Comparison of ENCODE assay signal across 23 cellular contexts in genomic region chr7:80517177-80517804, GRCh38. TPM values are rescaled to one million over a fixed set of nuclear protein-coding genes. Genes with fewer than 3 reads are reported as not detected.
A peak's percentile ranks its signal among the peaks of the same experiment; 100 is the strongest.
DNase-seq lines count a peak whose midpoint lies in the region; ATAC-seq and TF ChIP-seq lines count a peak whose summit lies in the region.
"Had no signal": no experiment of that assay in that cellular context is flagged by ENCODE, and none has a peak within 500 bp of the region (broad histone marks: within the 10 kb centered on the region; RNA-seq: fewer than 3 reads in every experiment).

No MANE protein-coding gene starts in this region.

- H3K9me3 ChIP-seq in IMR-90 (ENCODE audit: control insufficient read depth, insufficient read depth, low read length) (no peaks in the 10 kb centered on the region), left lung (no peaks in the 10 kb centered on the region), smooth muscle cell (replicated peaks; ENCODE audit: low read depth) (no peaks in the 10 kb centered on the region)
- H3K9me3 ChIP-seq: body of pancreas, tibial artery had no signal

- no peaks in the 10 kb centered on the region for H3K79me1 ChIP-seq in IMR-90 (ENCODE audit: low read depth in 1 of 2, low read length in 2 of 2)

- TF ChIP-seq RAD21 in IMR-90 (IDR thresholded peaks at IDR 0.05; ENCODE audit: low read length), result no peak

- H3K79me2 ChIP-seq in smooth muscle cell (ENCODE audit: low read depth), result no peaks in the 10 kb centered on the region

- TF ChIP-seq CTCF in IMR-90 (conservative IDR thresholded peaks at IDR 0.05; ENCODE audit: low read depth, low read length) (no peak), left lung (IDR thresholded peaks at IDR 0.05) (no peak), smooth muscle cell (IDR thresholded peaks at IDR 0.05; ENCODE audit: borderline replicate concordance, insufficient read depth, poor library complexity, severe bottlenecking) (no peak)

- no peaks in the 10 kb centered on the region for H3F3A ChIP-seq in smooth muscle cell (ENCODE audit: low read depth)

- no peak for TF ChIP-seq POLR2A in IMR-90 (IDR thresholded peaks at IDR 0.05; ENCODE audit: low read depth, low read length)

- H3K4me1 ChIP-seq in IMR-90 (ENCODE audit: control insufficient read depth, insufficient read depth, low read length) (peaks cover 3% of the 10 kb centered on the region; the same call in 1 of the 2 replicates), left lung (peaks cover 7 to 14% of the 10 kb centered on the region in 2 donors), smooth muscle cell (ENCODE audit: low read depth) (no peaks in the 10 kb centered on the region)
- H3K4me1 ChIP-seq: tibial artery had no signal

- no peak overlapping the region for H2BK5ac ChIP-seq in IMR-90 (ENCODE audit: low read depth, low read length, poor library complexity, severe bottlenecking)

- no peak overlapping the region for H3K23ac ChIP-seq in IMR-90 (ENCODE audit: low read depth, low read length)

- no peak overlapping the region; the same call in 1 of the 2 replicates for H4K5ac ChIP-seq in IMR-90 (ENCODE audit: low read depth, low read length)

- H2AFZ ChIP-seq in IMR-90 (replicated peaks; ENCODE audit: low read length, poor library complexity), result no peak overlapping the region
- H2AFZ ChIP-seq in smooth muscle cell (ENCODE audit: low read depth), result peak overlapping the region; percentile 66
- H2AFZ ChIP-seq: GM23338 had no signal

- BruUV-seq in IMR-90 (replicated peaks; lab: Mats Ljungman, UMichigan), result no TSS peak

- no peak overlapping the region for H2BK20ac ChIP-seq in IMR-90 (ENCODE audit: low read depth, low read length)

- H3K14ac ChIP-seq in IMR-90 (replicated peaks; ENCODE audit: low read depth, low read length), result no peak overlapping the region

- H3K9me1 ChIP-seq in IMR-90 (ENCODE audit: insufficient read depth, low read length), result no peaks in the 10 kb centered on the region

- H3K56ac ChIP-seq in IMR-90 (ENCODE audit: extremely low read depth, insufficient read depth, low read length), result no peak overlapping the region

- no peaks in the 10 kb centered on the region for H4K20me1 ChIP-seq in IMR-90 (ENCODE audit: insufficient read depth, low read length)
- H4K20me1 ChIP-seq in smooth muscle cell (ENCODE audit: low read depth), result no peaks in the 10 kb centered on the region

- H3K27ac ChIP-seq in IMR-90 (ENCODE audit: insufficient read depth, low read length) (no peak overlapping the region), left lung (peak overlapping the region; percentile 50 to 51), smooth muscle cell (ENCODE audit: low read depth) (no peak overlapping the region)
- H3K27ac ChIP-seq: body of pancreas, KMS-11, tibial artery had no signal

- H3K4ac ChIP-seq in IMR-90 (ENCODE audit: low read depth, low read length), result no peak overlapping the region

- no peak overlapping the region for H3K9ac ChIP-seq in IMR-90 (ENCODE audit: low read depth, low read length)
- no peak overlapping the region for H3K9ac ChIP-seq in smooth muscle cell (ENCODE audit: low read depth)
- H3K9ac ChIP-seq: KMS-11 had no signal

- in situ Hi-C loops in IMR-90 (cut with MboI; ENCODE audit: low sequenced_read_pairs), result no loop called here

- H2AK9ac ChIP-seq in IMR-90 (replicated peaks; ENCODE audit: low read depth, low read length, poor library complexity), result no peak overlapping the region

- no peak overlapping the region for H2BK15ac ChIP-seq in IMR-90 (ENCODE audit: low read depth, low read length)

- dilution Hi-C loops in IMR-90 (cut with HindIII; ENCODE audit: low sequenced_read_pairs, unreplicated experiment), result no loop called here

- no CpG with 5 or more reads among the region's 4 CpGs for WGBS in IMR-90 (ENCODE audit: extremely low coverage in 2 of 2, insufficient read length in 1 of 2), 2 experiments
- WGBS in smooth muscle cell (ENCODE audit: low lambda C conversion rate), result 96% methylated on average over 4 of the region's 4 CpGs

- H4K8ac ChIP-seq in IMR-90 (ENCODE audit: low read depth in 2 of 2, low read length in 2 of 2), result no peak overlapping the region

- H3K4me2 ChIP-seq in IMR-90 (ENCODE audit: low read depth, low read length) (no peak overlapping the region), smooth muscle cell (no peak overlapping the region)
- H3K4me2 ChIP-seq: GM23338, KMS-11 had no signal

- H3K4me3 ChIP-seq in IMR-90 (ENCODE audit: insufficient read depth, low read depth, low read length) (no peak overlapping the region), left lung (no peak overlapping the region), smooth muscle cell (no peak overlapping the region)
- H3K4me3 ChIP-seq: body of pancreas, GM23338, tibial artery had no signal

- no peak overlapping the region for H2AK5ac ChIP-seq in IMR-90 (ENCODE audit: low read depth, low read length)

- intact Hi-C loops in IMR-90 (cut with micrococcal nuclease) (no loop called here), left lung (cut with DNase I) (no loop called here), posterior vena cava (cut with DNase I) (no loop called here)

- no peak for DNase-seq in IMR-90
- no peak for DNase-seq in left lung
- DNase-seq in smooth muscle cell (lab: John Stamatoyannopoulos, UW; ENCODE audit: unreplicated experiment), result no peak
- no peak for DNase-seq in GDM1 (lab: John Stamatoyannopoulos, UW)
- no peak for DNase-seq in posterior vena cava (ENCODE audit: low spot score)
- DNase-seq: activated CD4-positive, alpha-beta T cell treated with anti-CD3 and anti-CD28 coated beads, Interleukin-2, amount 50 U/mL, for 4 hours; activated T-cell treated with anti-CD3 and anti-CD28 coated beads, Interleukin-2, amount 50 U/mL, for 1 hour; body of pancreas; DMS53; midbrain; NCI-H1417 treated with DMSO at 0.1 percent for 48 hours; NCI-H345; tibial artery had no signal

- no peak overlapping the region for H2BK120ac ChIP-seq in IMR-90 (ENCODE audit: low read depth, low read length)

- no peak overlapping the region; the same call in 1 of the 2 replicates for H3K18ac ChIP-seq in IMR-90 (ENCODE audit: low read depth, low read length)

- no peak overlapping the region for H4K91ac ChIP-seq in IMR-90 (ENCODE audit: insufficient read depth, low read depth, low read length)

- H3K27me3 ChIP-seq in IMR-90 (ENCODE audit: control insufficient read depth, insufficient read depth, low read length) (no peaks in the 10 kb centered on the region), left lung (no peaks in the 10 kb centered on the region), smooth muscle cell (ENCODE audit: low read depth) (no peaks in the 10 kb centered on the region)
- H3K27me3 ChIP-seq: body of pancreas, tibial artery had no signal

- CTCF ChIA-PET in IMR-90 (lab: Yijun Ruan, JAX), result no interaction called here

- POLR2A ChIA-PET in IMR-90 (lab: Charles Lee; ENCODE audit: unreplicated experiment), result no interaction called here

- 0 out of 2 replicates have a peak, but pooled peaks have one; percentile 17 for ATAC-seq in IMR-90 (ENCODE audit: low read depth)
- ATAC-seq in SK-N-SH treated with all-trans-retinoic acid at 6 μM for 48 hours, result peak; percentile 32; the same call in 2 of the 3 replicates
- ATAC-seq in left lung, result peak; percentile 73
- no peak for ATAC-seq in GM21390 (IDR thresholded peaks at IDR 0.05; ENCODE audit: unreplicated experiment)
- ATAC-seq: activated naive CD4-positive, alpha-beta T cell treated with anti-CD3 and anti-CD28 coated beads, Interleukin-2, amount 50 U/mL, for 72 hours; body of pancreas; GM23338 had no signal

- H3K36me3 ChIP-seq in IMR-90 (ENCODE audit: control insufficient read depth, insufficient read depth, low read length), result no peaks in the 10 kb centered on the region
- H3K36me3 ChIP-seq in left lung, result no peaks in the 10 kb centered on the region
- H3K36me3 ChIP-seq in smooth muscle cell (ENCODE audit: low read depth), result no peaks in the 10 kb centered on the region
- H3K36me3 ChIP-seq: tibial artery had no signal

TF ChIP-seq in IMR-90, 13 proteins besides CTCF, POLR2A, EP300 and RAD21 (continues in another document):
- TF ChIP-seq, protein P1, sequence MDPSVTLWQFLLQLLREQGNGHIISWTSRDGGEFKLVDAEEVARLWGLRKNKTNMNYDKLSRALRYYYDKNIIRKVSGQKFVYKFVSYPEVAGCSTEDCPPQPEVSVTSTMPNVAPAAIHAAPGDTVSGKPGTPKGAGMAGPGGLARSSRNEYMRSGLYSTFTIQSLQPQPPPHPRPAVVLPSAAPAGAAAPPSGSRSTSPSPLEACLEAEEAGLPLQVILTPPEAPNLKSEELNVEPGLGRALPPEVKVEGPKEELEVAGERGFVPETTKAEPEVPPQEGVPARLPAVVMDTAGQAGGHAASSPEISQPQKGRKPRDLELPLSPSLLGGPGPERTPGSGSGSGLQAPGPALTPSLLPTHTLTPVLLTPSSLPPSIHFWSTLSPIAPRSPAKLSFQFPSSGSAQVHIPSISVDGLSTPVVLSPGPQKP (IDR thresholded peaks at IDR 0.05; ENCODE audit: borderline replicate concordance, low read depth, low read length), result no peak
- TF ChIP-seq BHLHE40 (IDR thresholded peaks at IDR 0.05; ENCODE audit: low read depth, low read length), result no peak
- no peak for TF ChIP-seq SMC3 (IDR thresholded peaks at IDR 0.05; ENCODE audit: low read depth, low read length)
- TF ChIP-seq CEBPB (IDR thresholded peaks at IDR 0.05; ENCODE audit: low read depth, low read length), result no peak
- TF ChIP-seq FOS (IDR thresholded peaks at IDR 0.05; ENCODE audit: low read depth, low read length), result no peak

TF ChIP-seq in SK-N-SH treated with all-trans-retinoic acid at 6 μM for 48 hours, 23 proteins besides CTCF, POLR2A, EP300 and RAD21:
- TF ChIP-seq ISL1 (CRISPR knock-in tag; IDR thresholded peaks at IDR 0.05) (0 out of 2 replicates have a peak, but pooled peaks have one; percentile 11), ZFP30 (CRISPR knock-in tag; IDR thresholded peaks at IDR 0.05) (no peak)

RNA-seq across cellular contexts. Expression of gene GNAT3, which starts 5.4 kb away (rescaled TPM):
- not detected in 2 replicates for total RNA-seq in IMR-90 (2012; rRNA removed)
- polyA plus RNA-seq in IMR-90 (2012; rRNA removed), result not detected in 2 replicates
- not detected in 2 replicates for polyA plus RNA-seq in IMR-90 (2012; cell fraction: cytosol; rRNA removed)
- polyA plus RNA-seq in IMR-90 (2012; cell fraction: nucleus; rRNA removed; ENCODE audit: low replicate concordance), result not detected in 2 replicates
- total RNA-seq in left lung, result not detected
- not detected in 2 replicates for total RNA-seq in smooth muscle cell
- not detected in 2 replicates for polyA plus RNA-seq in smooth muscle cell
- total RNA-seq in posterior vena cava, result not detected
- total RNA-seq: activated naive CD4-positive, alpha-beta T cell treated with anti-CD3 and anti-CD28 coated beads, Interleukin-2, amount 50 U/mL, for 72 hours; dermis microvascular lymphatic vessel endothelial cell; GM23338; OCI-LY7; skeletal muscle tissue had no signal
- polyA plus RNA-seq: BJ, esophagus, GM23338 had no signal

Comparison
In these comparisons a context has a peak if more than half of its experiments do, and no peak if none do; other contexts are left out.
1. H3K27ac ChIP-seq: peak in left lung (2 of 2); none in IMR-90 (single experiment) and smooth muscle cell (single experiment).